In genomic region chr3:16391936-16392536, GRCh38 we compare ENCODE assay signal across 18 cellular contexts.
DNase-seq lines count a peak whose midpoint lies in the region; ATAC-seq and TF ChIP-seq lines count a peak whose summit lies in the region.
"Had no signal": no experiment of that assay in that cellular context is flagged by ENCODE, and none has a peak within 500 bp of the region (broad histone marks: within the 10 kb centered on the region; RNA-seq: fewer than 3 reads in every experiment).

No MANE protein-coding gene starts in this region.

- H3K27me3 ChIP-seq in gastroesophageal sphincter, result no peaks in the 10 kb centered on the region
- H3K27me3 ChIP-seq in subcutaneous abdominal adipose tissue (ENCODE audit: control insufficient read depth in 5 of 5, insufficient read depth in 4 of 5, low read length in 5 of 5), result no peaks in the 10 kb centered on the region
- H3K27me3 ChIP-seq: MG63 had no signal

- no peak for TF ChIP-seq POLR2A in gastroesophageal sphincter (IDR thresholded peaks at IDR 0.05)

- peak; percentile 5 for DNase-seq in NCI-H2171 treated with DMSO at 0.1 percent for 48 hours (lab: John Stamatoyannopoulos, UW)
- no peak for DNase-seq in NCI-H2171 (lab: John Stamatoyannopoulos, UW)
- DNase-seq in NCI-H187 treated with DMSO at 0.1 percent for 48 hours (lab: John Stamatoyannopoulos, UW), result no peak
- no peak for DNase-seq in activated naive CD4-positive, alpha-beta T cell treated with Interleukin-2 at 50 U/mL for 16 hours
- DNase-seq: 8988T, Caco-2, DMS79 treated with DMSO at 0.1 percent for 48 hours, GDM1, MG63, NCI-H1092 treated with DMSO at 0.1 percent for 48 hours, NCI-H1694 treated with DMSO at 0.1 percent for 48 hours, NCI-H774 had no signal

- TF ChIP-seq EP300 in gastroesophageal sphincter (IDR thresholded peaks at IDR 0.05), result no peak

- no peaks in the 10 kb centered on the region for H3K36me3 ChIP-seq in gastroesophageal sphincter
- H3K36me3 ChIP-seq in subcutaneous abdominal adipose tissue (ENCODE audit: control insufficient read depth in 5 of 5, insufficient read depth in 5 of 5, low read length in 5 of 5), result peaks cover 0 to 3% (median 0%) of the 10 kb centered on the region in 5 donors
- H3K36me3 ChIP-seq: MG63 had no signal

- ATAC-seq in SK-N-SH treated with all-trans-retinoic acid at 6 μM for 48 hours (peak; percentile 80), gastroesophageal sphincter (no peak), HG03280 (IDR thresholded peaks at IDR 0.05; ENCODE audit: unreplicated experiment) (no peak)
- ATAC-seq: Right ventricle myocardium inferior had no signal

- H3K27ac ChIP-seq in gastroesophageal sphincter (peak overlapping the region; percentile 53 to 72 (median 62)), subcutaneous abdominal adipose tissue (ENCODE audit: low read depth, low read length) (peak overlapping the region; percentile 32)
- H3K27ac ChIP-seq: KMS-11 had no signal

- H3K9me3 ChIP-seq in gastroesophageal sphincter, result no peaks in the 10 kb centered on the region
- no peaks in the 10 kb centered on the region for H3K9me3 ChIP-seq in subcutaneous abdominal adipose tissue (ENCODE audit: control insufficient read depth in 5 of 5, low read length in 5 of 5)
- H3K9me3 ChIP-seq: Caco-2, MG63 had no signal

- TF ChIP-seq CTCF in gastroesophageal sphincter (IDR thresholded peaks at IDR 0.05), result no peak

- WGBS in gastroesophageal sphincter (ENCODE audit: low coverage in 1 of 2), 2 donors, result 16 to 55% methylated on average over 2 of the region's 2 CpGs

- H3K4me3 ChIP-seq in gastroesophageal sphincter (no peak overlapping the region), subcutaneous abdominal adipose tissue (ENCODE audit: low read depth in 1 of 5, low read length in 5 of 5) (no peak overlapping the region)
- H3K4me3 ChIP-seq: MG63 had no signal

- no peak overlapping the region for H3K9ac ChIP-seq in subcutaneous abdominal adipose tissue (ENCODE audit: low read length in 5 of 5)
- H3K9ac ChIP-seq: KMS-11 had no signal

- H3K4me1 ChIP-seq in gastroesophageal sphincter (peaks cover 7 to 86% (median 13%) of the 10 kb centered on the region in 3 donors), subcutaneous abdominal adipose tissue (ENCODE audit: control insufficient read depth in 5 of 5, insufficient read depth in 5 of 5, low read length in 5 of 5) (peaks cover 3 to 26% (median 18%) of the 10 kb centered on the region in 5 donors)
- H3K4me1 ChIP-seq: Caco-2 had no signal

TF ChIP-seq in SK-N-SH treated with all-trans-retinoic acid at 6 μM for 48 hours, 23 proteins besides CTCF, POLR2A, EP300 and RAD21:
- TF ChIP-seq ARNTL (CRISPR knock-in tag; IDR thresholded peaks at IDR 0.05; ENCODE audit: borderline replicate concordance, low read depth) (no peak), GLIS3 (CRISPR knock-in tag; IDR thresholded peaks at IDR 0.05) (no peak), TOX (CRISPR knock-in tag; IDR thresholded peaks at IDR 0.05; ENCODE audit: borderline replicate concordance) (peak; percentile 76; the same call in 1 of the 2 replicates), ZC3H10 (CRISPR knock-in tag; IDR thresholded peaks at IDR 0.05) (0 out of 2 replicates have a peak, but pooled peaks have one; percentile 24)
